In the genomic region with DNA sequence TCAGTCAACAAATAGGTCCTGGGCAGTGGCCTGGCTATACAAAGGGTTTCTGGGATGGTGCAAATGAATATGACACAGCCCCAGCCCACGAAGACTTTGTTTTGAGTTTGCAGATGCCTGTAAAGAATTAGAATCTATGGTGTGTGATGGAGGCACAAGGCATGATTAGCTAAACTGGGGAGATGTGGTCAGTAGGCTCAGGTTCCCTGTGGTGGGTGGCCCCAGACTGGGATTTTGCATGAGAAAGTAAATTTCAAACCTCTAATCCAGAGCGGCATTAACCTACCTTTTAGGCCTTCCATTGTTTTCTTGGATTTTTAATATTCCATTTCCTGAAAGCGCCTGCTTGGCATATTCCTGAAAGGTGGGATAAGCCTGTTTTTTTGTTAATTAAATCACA, we compare ENCODE assay signal across 1 cellular context.
TF ChIP-seq lines count a peak whose summit lies in the region.

No MANE protein-coding gene starts in this region.

TF ChIP-seq in WTC11, 78 proteins besides CTCF, POLR2A, EP300 and RAD21:
- TF ChIP-seq, protein P1, sequence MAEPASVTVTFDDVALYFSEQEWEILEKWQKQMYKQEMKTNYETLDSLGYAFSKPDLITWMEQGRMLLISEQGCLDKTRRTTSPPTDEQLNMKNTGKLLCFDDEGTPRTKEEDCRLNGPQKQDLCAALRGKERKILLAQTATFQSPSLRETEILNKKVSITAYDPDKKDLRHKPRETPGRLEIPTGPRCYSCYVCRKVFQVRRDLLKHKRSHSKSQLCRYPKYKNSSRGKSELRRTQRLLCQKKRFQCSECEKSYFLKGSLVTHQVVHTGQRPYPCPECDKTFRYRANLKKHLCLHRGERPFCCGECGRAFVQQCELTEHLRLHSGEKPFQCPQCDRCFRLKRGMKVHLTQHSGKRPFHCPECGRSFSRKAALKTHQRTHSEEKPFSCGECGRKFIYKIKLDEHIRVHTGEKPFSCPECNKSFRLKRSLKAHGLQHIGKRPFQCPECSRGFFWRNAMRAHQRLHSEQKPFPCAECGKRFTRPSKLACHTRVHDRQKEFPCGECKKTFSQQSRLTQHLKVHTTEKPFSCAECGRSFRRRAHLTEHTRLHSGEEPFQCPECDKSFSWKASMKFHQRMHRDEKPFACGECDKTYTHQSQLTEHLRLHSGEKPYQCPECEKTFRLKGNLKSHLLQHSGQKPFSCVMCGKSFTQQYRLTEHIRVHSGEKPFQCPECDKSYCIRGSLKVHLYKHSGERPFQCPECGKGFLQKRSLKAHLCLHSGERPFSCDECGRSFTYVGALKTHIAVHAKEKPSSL (CRISPR knock-in tag; conservative IDR thresholded peaks at IDR 0.05) = no peak
- TF ChIP-seq, protein P2, sequence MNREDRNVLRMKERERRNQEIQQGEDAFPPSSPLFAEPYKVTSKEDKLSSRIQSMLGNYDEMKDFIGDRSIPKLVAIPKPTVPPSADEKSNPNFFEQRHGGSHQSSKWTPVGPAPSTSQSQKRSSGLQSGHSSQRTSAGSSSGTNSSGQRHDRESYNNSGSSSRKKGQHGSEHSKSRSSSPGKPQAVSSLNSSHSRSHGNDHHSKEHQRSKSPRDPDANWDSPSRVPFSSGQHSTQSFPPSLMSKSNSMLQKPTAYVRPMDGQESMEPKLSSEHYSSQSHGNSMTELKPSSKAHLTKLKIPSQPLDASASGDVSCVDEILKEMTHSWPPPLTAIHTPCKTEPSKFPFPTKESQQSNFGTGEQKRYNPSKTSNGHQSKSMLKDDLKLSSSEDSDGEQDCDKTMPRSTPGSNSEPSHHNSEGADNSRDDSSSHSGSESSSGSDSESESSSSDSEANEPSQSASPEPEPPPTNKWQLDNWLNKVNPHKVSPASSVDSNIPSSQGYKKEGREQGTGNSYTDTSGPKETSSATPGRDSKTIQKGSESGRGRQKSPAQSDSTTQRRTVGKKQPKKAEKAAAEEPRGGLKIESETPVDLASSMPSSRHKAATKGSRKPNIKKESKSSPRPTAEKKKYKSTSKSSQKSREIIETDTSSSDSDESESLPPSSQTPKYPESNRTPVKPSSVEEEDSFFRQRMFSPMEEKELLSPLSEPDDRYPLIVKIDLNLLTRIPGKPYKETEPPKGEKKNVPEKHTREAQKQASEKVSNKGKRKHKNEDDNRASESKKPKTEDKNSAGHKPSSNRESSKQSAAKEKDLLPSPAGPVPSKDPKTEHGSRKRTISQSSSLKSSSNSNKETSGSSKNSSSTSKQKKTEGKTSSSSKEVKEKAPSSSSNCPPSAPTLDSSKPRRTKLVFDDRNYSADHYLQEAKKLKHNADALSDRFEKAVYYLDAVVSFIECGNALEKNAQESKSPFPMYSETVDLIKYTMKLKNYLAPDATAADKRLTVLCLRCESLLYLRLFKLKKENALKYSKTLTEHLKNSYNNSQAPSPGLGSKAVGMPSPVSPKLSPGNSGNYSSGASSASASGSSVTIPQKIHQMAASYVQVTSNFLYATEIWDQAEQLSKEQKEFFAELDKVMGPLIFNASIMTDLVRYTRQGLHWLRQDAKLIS (CRISPR knock-in tag; IDR thresholded peaks at IDR 0.05; ENCODE audit: borderline replicate concordance) = no peak
- TF ChIP-seq NR1H2 (CRISPR knock-in tag; IDR thresholded peaks at IDR 0.05) = no peak
- TF ChIP-seq ZNF121 (CRISPR knock-in tag; IDR thresholded peaks at IDR 0.05) = no peak
- no peak for TF ChIP-seq GTF2I (CRISPR knock-in tag; conservative IDR thresholded peaks at IDR 0.05)
- TF ChIP-seq, protein P3, sequence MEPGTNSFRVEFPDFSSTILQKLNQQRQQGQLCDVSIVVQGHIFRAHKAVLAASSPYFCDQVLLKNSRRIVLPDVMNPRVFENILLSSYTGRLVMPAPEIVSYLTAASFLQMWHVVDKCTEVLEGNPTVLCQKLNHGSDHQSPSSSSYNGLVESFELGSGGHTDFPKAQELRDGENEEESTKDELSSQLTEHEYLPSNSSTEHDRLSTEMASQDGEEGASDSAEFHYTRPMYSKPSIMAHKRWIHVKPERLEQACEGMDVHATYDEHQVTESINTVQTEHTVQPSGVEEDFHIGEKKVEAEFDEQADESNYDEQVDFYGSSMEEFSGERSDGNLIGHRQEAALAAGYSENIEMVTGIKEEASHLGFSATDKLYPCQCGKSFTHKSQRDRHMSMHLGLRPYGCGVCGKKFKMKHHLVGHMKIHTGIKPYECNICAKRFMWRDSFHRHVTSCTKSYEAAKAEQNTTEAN (CRISPR knock-in tag; IDR thresholded peaks at IDR 0.05) = no peak
- TF ChIP-seq TEAD4 (CRISPR knock-in tag; IDR thresholded peaks at IDR 0.05) = no peak
- no peak for TF ChIP-seq ZNF423 (CRISPR knock-in tag; IDR thresholded peaks at IDR 0.05)
- TF ChIP-seq, protein P4, sequence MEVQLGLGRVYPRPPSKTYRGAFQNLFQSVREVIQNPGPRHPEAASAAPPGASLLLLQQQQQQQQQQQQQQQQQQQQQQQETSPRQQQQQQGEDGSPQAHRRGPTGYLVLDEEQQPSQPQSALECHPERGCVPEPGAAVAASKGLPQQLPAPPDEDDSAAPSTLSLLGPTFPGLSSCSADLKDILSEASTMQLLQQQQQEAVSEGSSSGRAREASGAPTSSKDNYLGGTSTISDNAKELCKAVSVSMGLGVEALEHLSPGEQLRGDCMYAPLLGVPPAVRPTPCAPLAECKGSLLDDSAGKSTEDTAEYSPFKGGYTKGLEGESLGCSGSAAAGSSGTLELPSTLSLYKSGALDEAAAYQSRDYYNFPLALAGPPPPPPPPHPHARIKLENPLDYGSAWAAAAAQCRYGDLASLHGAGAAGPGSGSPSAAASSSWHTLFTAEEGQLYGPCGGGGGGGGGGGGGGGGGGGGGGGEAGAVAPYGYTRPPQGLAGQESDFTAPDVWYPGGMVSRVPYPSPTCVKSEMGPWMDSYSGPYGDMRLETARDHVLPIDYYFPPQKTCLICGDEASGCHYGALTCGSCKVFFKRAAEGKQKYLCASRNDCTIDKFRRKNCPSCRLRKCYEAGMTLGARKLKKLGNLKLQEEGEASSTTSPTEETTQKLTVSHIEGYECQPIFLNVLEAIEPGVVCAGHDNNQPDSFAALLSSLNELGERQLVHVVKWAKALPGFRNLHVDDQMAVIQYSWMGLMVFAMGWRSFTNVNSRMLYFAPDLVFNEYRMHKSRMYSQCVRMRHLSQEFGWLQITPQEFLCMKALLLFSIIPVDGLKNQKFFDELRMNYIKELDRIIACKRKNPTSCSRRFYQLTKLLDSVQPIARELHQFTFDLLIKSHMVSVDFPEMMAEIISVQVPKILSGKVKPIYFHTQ (CRISPR knock-in tag; IDR thresholded peaks at IDR 0.05) = no peak
- no peak for TF ChIP-seq ZNF396 (CRISPR knock-in tag; IDR thresholded peaks at IDR 0.05; ENCODE audit: borderline replicate concordance)
- TF ChIP-seq, protein P5, sequence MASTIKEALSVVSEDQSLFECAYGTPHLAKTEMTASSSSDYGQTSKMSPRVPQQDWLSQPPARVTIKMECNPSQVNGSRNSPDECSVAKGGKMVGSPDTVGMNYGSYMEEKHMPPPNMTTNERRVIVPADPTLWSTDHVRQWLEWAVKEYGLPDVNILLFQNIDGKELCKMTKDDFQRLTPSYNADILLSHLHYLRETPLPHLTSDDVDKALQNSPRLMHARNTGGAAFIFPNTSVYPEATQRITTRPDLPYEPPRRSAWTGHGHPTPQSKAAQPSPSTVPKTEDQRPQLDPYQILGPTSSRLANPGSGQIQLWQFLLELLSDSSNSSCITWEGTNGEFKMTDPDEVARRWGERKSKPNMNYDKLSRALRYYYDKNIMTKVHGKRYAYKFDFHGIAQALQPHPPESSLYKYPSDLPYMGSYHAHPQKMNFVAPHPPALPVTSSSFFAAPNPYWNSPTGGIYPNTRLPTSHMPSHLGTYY (CRISPR knock-in tag; IDR thresholded peaks at IDR 0.05) = no peak
- TF ChIP-seq ESRRA (CRISPR knock-in tag; IDR thresholded peaks at IDR 0.05; ENCODE audit: borderline replicate concordance) = no peak
- TF ChIP-seq, protein P6, sequence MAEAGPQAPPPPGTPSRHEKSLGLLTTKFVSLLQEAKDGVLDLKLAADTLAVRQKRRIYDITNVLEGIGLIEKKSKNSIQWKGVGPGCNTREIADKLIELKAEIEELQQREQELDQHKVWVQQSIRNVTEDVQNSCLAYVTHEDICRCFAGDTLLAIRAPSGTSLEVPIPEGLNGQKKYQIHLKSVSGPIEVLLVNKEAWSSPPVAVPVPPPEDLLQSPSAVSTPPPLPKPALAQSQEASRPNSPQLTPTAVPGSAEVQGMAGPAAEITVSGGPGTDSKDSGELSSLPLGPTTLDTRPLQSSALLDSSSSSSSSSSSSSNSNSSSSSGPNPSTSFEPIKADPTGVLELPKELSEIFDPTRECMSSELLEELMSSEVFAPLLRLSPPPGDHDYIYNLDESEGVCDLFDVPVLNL (CRISPR knock-in tag; IDR thresholded peaks at IDR 0.05; ENCODE audit: borderline replicate concordance, low read depth) = no peak
- no peak for TF ChIP-seq ZNF416 (CRISPR knock-in tag; IDR thresholded peaks at IDR 0.05)
- no peak for TF ChIP-seq SMAD4 (CRISPR knock-in tag; IDR thresholded peaks at IDR 0.05)
- TF ChIP-seq TEAD1 (CRISPR knock-in tag; IDR thresholded peaks at IDR 0.05) = no peak
- TF ChIP-seq, protein P7, sequence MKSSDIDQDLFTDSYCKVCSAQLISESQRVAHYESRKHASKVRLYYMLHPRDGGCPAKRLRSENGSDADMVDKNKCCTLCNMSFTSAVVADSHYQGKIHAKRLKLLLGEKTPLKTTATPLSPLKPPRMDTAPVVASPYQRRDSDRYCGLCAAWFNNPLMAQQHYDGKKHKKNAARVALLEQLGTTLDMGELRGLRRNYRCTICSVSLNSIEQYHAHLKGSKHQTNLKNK (CRISPR knock-in tag; IDR thresholded peaks at IDR 0.05) = no peak
